Comparison of ENCODE assay signal across 8 cellular contexts in the genomic region with DNA sequence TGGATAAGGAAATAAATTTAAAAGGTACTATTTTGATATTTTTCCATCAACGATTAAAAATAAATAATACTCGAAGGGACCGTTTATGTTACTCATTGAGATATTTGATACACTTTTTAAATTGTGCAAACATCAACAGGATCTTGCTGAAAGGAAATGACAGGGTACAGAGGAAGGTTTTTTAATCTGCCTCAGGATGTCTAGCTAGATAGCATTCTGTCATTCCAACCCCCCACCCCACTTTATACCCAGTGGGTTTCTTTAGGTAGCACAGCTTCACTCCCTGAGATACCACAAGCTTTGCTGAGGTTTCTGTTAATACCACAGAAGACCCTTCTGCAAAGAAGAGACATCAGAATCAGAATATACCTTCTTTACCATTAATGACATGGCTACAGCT. TPM values are rescaled to one million over a fixed set of nuclear protein-coding genes. Genes with fewer than 3 reads are reported as not detected.
DNase-seq lines count a peak whose midpoint lies in the region; ATAC-seq, FAIRE-seq and TF ChIP-seq lines count a peak whose summit lies in the region.

No MANE protein-coding gene starts in this region.

- TF ChIP-seq POLR2A in vagina (IDR thresholded peaks at IDR 0.05), result no peak

- no peak for ATAC-seq in left cardiac atrium

- H3K9me3 ChIP-seq in left ventricle myocardium inferior (replicated peaks) (peaks cover 18% of the 10 kb centered on the region), mesodermal cell (ENCODE audit: control insufficient read depth, low read length) (peaks cover 22% of the 10 kb centered on the region), vagina (no peaks in the 10 kb centered on the region)

- no peak for FAIRE-seq in bronchial epithelial cell (lab: Jason Lieb, UNC)

- POLR2A ChIA-PET in HEK293T (lab: Yijun Ruan, JAX), result interaction anchor here (1.4 kb wide), 1 partner anchor 164 kb away, joined by 6 read pairs; a partner anchor contains a TSS

- no CpG with 5 or more reads among the region's 3 CpGs for WGBS in mesodermal cell (ENCODE audit: insufficient coverage in 2 of 2), 2 experiments

- intact Hi-C loops in left ventricle myocardium inferior (cut with micrococcal nuclease) (loop anchor here (10.0 kb wide), 1 partner anchor 166 kb away; a partner anchor contains a TSS), left cardiac atrium (cut with DNase I) (no loop called here), vagina (cut with DNase I) (no loop called here)

- H3K27ac ChIP-seq in left ventricle myocardium inferior (replicated peaks) (peak overlapping the region; percentile 98), mesodermal cell (ENCODE audit: low read depth, low read length, severe bottlenecking) (peak overlapping the region; percentile 94), vagina (peak overlapping the region; percentile 96)

- DNase-seq in left ventricle myocardium inferior (no peak), left cardiac atrium (no peak), bronchial epithelial cell (ENCODE audit: low read depth) (peak; percentile 48), vagina (ENCODE audit: extremely low spot score in 2 of 2) (no peak), NCI-H2171 (lab: John Stamatoyannopoulos, UW) (no peak), HK-2 (ENCODE audit: unreplicated experiment) (no peak), HEK293T (ENCODE audit: extremely low spot score) (no peak)

- TF ChIP-seq CTCF in left ventricle myocardium inferior (IDR thresholded peaks at IDR 0.05; ENCODE audit: borderline replicate concordance) (no peak), bronchial epithelial cell (IDR thresholded peaks at IDR 0.05; ENCODE audit: insufficient read depth, low read length, severe bottlenecking) (no peak), vagina (IDR thresholded peaks at IDR 0.05) (no peak)

- peaks cover 80% of the 10 kb centered on the region for H3K4me1 ChIP-seq in left ventricle myocardium inferior
- H3K4me1 ChIP-seq in mesodermal cell (ENCODE audit: control insufficient read depth, insufficient read depth, low read length, poor library complexity, severe bottlenecking), result peaks cover 32% of the 10 kb centered on the region
- peaks cover 43% of the 10 kb centered on the region for H3K4me1 ChIP-seq in vagina

- CTCF ChIA-PET in HEK293T (lab: Yijun Ruan, JAX), result interaction anchor here (0.6 to 0.7 kb wide), 2 partner anchors 186 to 264 kb away, joined by 3 to 4 read pairs; no protein-coding TSS in a partner anchor

- H3K27me3 ChIP-seq in left ventricle myocardium inferior (ENCODE audit: low read depth), result no peaks in the 10 kb centered on the region
- no peaks in the 10 kb centered on the region for H3K27me3 ChIP-seq in bronchial epithelial cell (ENCODE audit: control insufficient read depth, insufficient read depth, low read length)
- H3K27me3 ChIP-seq in vagina, result no peaks in the 10 kb centered on the region

- peak overlapping the region; percentile 86 for H3K4me3 ChIP-seq in left ventricle myocardium inferior
- peak overlapping the region; percentile 81 for H3K4me3 ChIP-seq in bronchial epithelial cell (ENCODE audit: low read depth, low read length)
- peak overlapping the region; percentile 56 for H3K4me3 ChIP-seq in mesodermal cell (ENCODE audit: extremely low read depth, insufficient read depth, low read length, poor library complexity, severe bottlenecking)
- H3K4me3 ChIP-seq in vagina, result peak overlapping the region; percentile 72 to 87

- H3K36me3 ChIP-seq in left ventricle myocardium inferior, result no peaks in the 10 kb centered on the region
- H3K36me3 ChIP-seq in bronchial epithelial cell (ENCODE audit: control insufficient read depth, insufficient read depth, low read length), result no peaks in the 10 kb centered on the region
- peaks cover 15% of the 10 kb centered on the region for H3K36me3 ChIP-seq in mesodermal cell (ENCODE audit: control insufficient read depth, insufficient read depth, low read length)
- no peaks in the 10 kb centered on the region for H3K36me3 ChIP-seq in vagina

TF ChIP-seq in HEK293T, 16 proteins besides CTCF, POLR2A, EP300 and RAD21:
- TF ChIP-seq NFRKB (IDR thresholded peaks at IDR 0.05) (no peak), FOXK2 (IDR thresholded peaks at IDR 0.05) (no peak), ARNT (IDR thresholded peaks at IDR 0.05) (no peak), BHLHE40 (IDR thresholded peaks at IDR 0.05; ENCODE audit: borderline replicate concordance) (no peak), SP1 (IDR thresholded peaks at IDR 0.05) (no peak), TARDBP (IDR thresholded peaks at IDR 0.05) (no peak), L3MBTL2 (conservative IDR thresholded peaks at IDR 0.05) (no peak), HDGF (IDR thresholded peaks at IDR 0.05; ENCODE audit: borderline replicate concordance) (no peak)

RNA-seq across cellular contexts. Expression of a gene that starts 1.2 kb away (rescaled TPM):
- total RNA-seq in left ventricle myocardium inferior (71.0 TPM), left cardiac atrium (10 to 100 TPM; 53.9 to 56.7 TPM), bronchial epithelial cell (24.5 and 37.8 TPM in 2 replicates), vagina (61.6 TPM)
- polyA plus RNA-seq in mesodermal cell (2013, experiment 1 of 2), result 45.3 TPM
- polyA plus RNA-seq in mesodermal cell (2013, experiment 2 of 2), result 46.4 TPM
